27 cellular contexts compared by ENCODE assay signal in the genomic region with DNA sequence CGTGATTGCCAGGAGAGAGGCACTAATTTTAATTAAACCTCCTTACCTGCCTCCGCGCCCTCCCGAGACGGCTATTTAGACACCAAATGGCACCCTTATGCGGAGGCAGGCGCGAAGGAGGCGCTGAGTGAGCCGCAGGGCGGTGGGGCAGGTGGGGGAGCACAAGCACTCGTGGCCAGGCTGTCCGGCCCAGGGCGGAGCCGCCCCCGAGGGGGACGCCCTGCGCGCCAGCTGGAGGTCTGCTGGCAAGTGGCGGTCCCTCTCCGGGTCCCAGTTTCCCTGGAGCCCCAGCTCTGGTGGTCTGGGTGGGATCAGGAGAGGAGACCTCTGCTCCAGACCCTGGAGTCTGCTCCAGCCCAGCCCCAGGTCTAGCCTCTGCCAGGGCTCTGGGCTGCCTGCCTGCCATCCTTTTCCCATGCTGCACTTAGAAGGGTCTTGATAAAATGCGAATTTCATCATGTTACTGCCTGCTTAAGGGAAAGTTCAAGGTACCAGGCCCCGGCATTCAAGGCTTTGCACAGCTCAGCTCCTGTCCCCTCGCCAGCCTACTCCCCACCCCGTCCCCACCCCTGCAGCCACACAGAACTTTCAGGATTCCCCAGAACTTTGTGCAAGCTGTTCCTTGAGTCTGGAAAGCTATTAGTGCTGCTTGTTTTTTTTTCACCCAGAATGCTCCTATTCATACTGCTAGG. TPM values are rescaled to one million over a fixed set of nuclear protein-coding genes. Genes with fewer than 3 reads are reported as not detected.
DNase-seq lines count a peak whose midpoint lies in the region; ATAC-seq, FAIRE-seq and TF ChIP-seq lines count a peak whose summit lies in the region.
"Had no signal": no experiment of that assay in that cellular context is flagged by ENCODE, and none has a peak within 500 bp of the region (broad histone marks: within the 10 kb centered on the region; RNA-seq: fewer than 3 reads in every experiment).

No MANE protein-coding gene starts in this region.

- TF ChIP-seq EP300 in HepG2 (IDR thresholded peaks at IDR 0.05; ENCODE audit: low read depth in 2 of 2, low read length in 2 of 2) (no peak), HepG2 (CRISPR knock-in tag; IDR thresholded peaks at IDR 0.05; ENCODE audit: borderline replicate concordance) (no peak)

- H3K27me3 ChIP-seq in HepG2 (ENCODE audit: control insufficient read depth in 1 of 2, insufficient read depth in 2 of 2, low read length in 2 of 2) (no peaks in the 10 kb centered on the region), right lobe of liver (no peaks in the 10 kb centered on the region), iPS-20b (ENCODE audit: insufficient read depth, low read length) (peaks cover 26% of the 10 kb centered on the region), spleen (replicated peaks in 1 of 7) (peaks cover 0 to 49% (median 8%) of the 10 kb centered on the region in 7 donors)
- H3K27me3 ChIP-seq: BLaER1 had no signal

- H3K9me3 ChIP-seq in HepG2 (ENCODE audit: low read length) (no peaks in the 10 kb centered on the region), right lobe of liver (no peaks in the 10 kb centered on the region), iPS-20b (ENCODE audit: insufficient read depth, low read depth, low read length) (no peaks in the 10 kb centered on the region), spleen (no peaks in the 10 kb centered on the region)
- H3K9me3 ChIP-seq: BLaER1 had no signal

- 98% methylated on average over 16 of the region's 25 CpGs for WGBS in HepG2 (ENCODE audit: low lambda C conversion rate)
- WGBS in right lobe of liver (ENCODE audit: insufficient coverage, low coverage, low lambda C conversion rate, missing lambda C conversion rate), result 45% methylated on average over 5 of the region's 25 CpGs
- 64 to 79% (median 72%) methylated on average over 24 to 25 of the region's 25 CpGs for WGBS in spleen, 5 donors

- TF ChIP-seq CTCF in HepG2 (CRISPR knock-in tag; IDR thresholded peaks at IDR 0.05) (no peak), right lobe of liver (IDR thresholded peaks at IDR 0.05) (no peak), brain (conservative IDR thresholded peaks at IDR 0.05) (no peak), spleen (IDR thresholded peaks at IDR 0.05 in 8 of 11, conservative IDR thresholded peaks at IDR 0.05 in 3 of 11) (no peak), D721Med (IDR thresholded peaks at IDR 0.05; ENCODE audit: insufficient read depth, missing control alignments) (no peak)

- no peak overlapping the region for H3K27ac ChIP-seq in HepG2 (ENCODE audit: extremely low read length, insufficient read depth, low read length)
- no peak overlapping the region for H3K27ac ChIP-seq in right lobe of liver
- H3K27ac ChIP-seq in iPS-20b (ENCODE audit: low read length), result no peak overlapping the region
- H3K27ac ChIP-seq in spleen, result peak overlapping the region; percentile 19 to 72 (median 58)
- H3K27ac ChIP-seq: BLaER1, RWPE1 had no signal

- H3K4me2 ChIP-seq in HepG2 (ENCODE audit: low read depth, low read length), result no peak overlapping the region
- H3K4me2 ChIP-seq: BLaER1 had no signal

- no peak overlapping the region for H2AFZ ChIP-seq in HepG2 (ENCODE audit: low read length)

- no peak for FAIRE-seq in HepG2 (lab: Jason Lieb, UNC)
- no peak for FAIRE-seq in D721Med (lab: Jason Lieb, UNC)
- FAIRE-seq: A204.1, K562 had no signal

- no peak overlapping the region for H3K4me3 ChIP-seq in HepG2 (replicated peaks in 1 of 3; ENCODE audit: insufficient read depth in 1 of 3, low read depth in 2 of 3, low read length in 3 of 3)
- H3K4me3 ChIP-seq in right lobe of liver, result no peak overlapping the region
- H3K4me3 ChIP-seq in iPS-20b (ENCODE audit: low read length), result peak overlapping the region; percentile 35; the same call in 1 of the 2 replicates
- H3K4me3 ChIP-seq in spleen, result peak overlapping the region in 2 of 8 donors; percentile 14 to 41
- H3K4me3 ChIP-seq: BLaER1, K562 had no signal

- no peak for TF ChIP-seq RAD21 in HepG2 (CRISPR knock-in tag; IDR thresholded peaks at IDR 0.05)

- CTCF ChIA-PET in HepG2 (lab: Yijun Ruan, JAX; ENCODE audit: low intra/inter-chr PET ratio, low total read pairs), result no interaction called here

- no TSS peak for BruUV-seq in HepG2 (replicated peaks; lab: Mats Ljungman, UMichigan)

- in situ Hi-C loops in HepG2 (cut with HindIII; ENCODE audit: extremely low pct_ligation_motif_present, low pct_unique_long_range_greater_than_20kb), result no loop called here

- peaks cover 75% of the 10 kb centered on the region for H3K27me3 Mint-ChIP-seq in brain
- H3K27me3 Mint-ChIP-seq: CD4-positive, CD25-positive, alpha-beta regulatory T cell had no signal

- no peaks in the 10 kb centered on the region for H4K20me1 ChIP-seq in HepG2 (ENCODE audit: insufficient read depth, low read length)
- H4K20me1 ChIP-seq: BLaER1 had no signal

- no peak for TF ChIP-seq POLR2A in HepG2 (IDR thresholded peaks at IDR 0.05; ENCODE audit: insufficient read depth in 1 of 2, low read depth in 2 of 2, low read length in 2 of 2)
- TF ChIP-seq POLR2A in right lobe of liver (IDR thresholded peaks at IDR 0.05), result no peak
- no peak for TF ChIP-seq POLR2A in spleen (IDR thresholded peaks at IDR 0.05)

- H3K9me3 Mint-ChIP-seq in brain, result peaks cover 0 to 12% (median 3%) of the 10 kb centered on the region in 5 experiments

- POLR2A ChIA-PET in HepG2 (lab: Yijun Ruan, JAX), result no interaction called here

- H3K4me1 Mint-ChIP-seq in brain, result peaks cover 41% of the 10 kb centered on the region
- H3K4me1 Mint-ChIP-seq: CD4-positive, CD25-positive, alpha-beta regulatory T cell had no signal

- H3K27ac Mint-ChIP-seq in brain, result peak overlapping the region in 3 of 5 experiments; percentile 27 to 96 (median 66)
- H3K27ac Mint-ChIP-seq: CD4-positive, CD25-positive, alpha-beta regulatory T cell had no signal

- intact Hi-C loops in HepG2 (cut with micrococcal nuclease; ENCODE audit: unreplicated experiment), result no loop called here
- intact Hi-C loops in right lobe of liver (cut with DNase I), result no loop called here
- intact Hi-C loops in spleen (cut with DNase I; ENCODE audit: low total_unique reads), result no loop called here

- H3K36me3 ChIP-seq in HepG2 (replicated peaks in 1 of 2; ENCODE audit: control insufficient read depth in 1 of 2, insufficient read depth in 2 of 2, low read length in 2 of 2), result peaks cover 1 to 2% of the 10 kb centered on the region in 2 experiments; a peak in 3 of 5 replicates
- no peaks in the 10 kb centered on the region for H3K36me3 ChIP-seq in right lobe of liver
- no peaks in the 10 kb centered on the region for H3K36me3 ChIP-seq in iPS-20b (ENCODE audit: insufficient read depth, low read depth, low read length)
- H3K36me3 ChIP-seq in spleen, result peaks cover 0 to 27% (median 0%) of the 10 kb centered on the region in 6 donors
- H3K36me3 ChIP-seq: BLaER1 had no signal

- H3K79me2 ChIP-seq in HepG2 (ENCODE audit: insufficient read depth, low read length), result no peaks in the 10 kb centered on the region

- DNase-seq in HepG2 (ENCODE audit: low spot score) (no peak), right lobe of liver (no peak), spleen (no peak), D721Med (ENCODE audit: insufficient read length, low spot score) (no peak), NOMO-1 treated with DMSO at 0.1 percent for 48 hours (lab: John Stamatoyannopoulos, UW; ENCODE audit: unreplicated experiment) (no peak), KG1 (lab: John Stamatoyannopoulos, UW) (no peak)
- DNase-seq: CD4-positive, CD25-positive, alpha-beta regulatory T cell; HCEC 1CT; MV-4-11; NCI-H2029; NCI-H2227 treated with DMSO at 0.1 percent for 48 hours; NCI-H526 treated with DMSO at 0.1 percent for 48 hours; SHP77 treated with DMSO at 0.1 percent for 48 hours; T-helper 1 cell had no signal

- ATAC-seq in HepG2 (no peak), right lobe of liver (no peak)
- ATAC-seq: K562, Panc1 had no signal

- no peak overlapping the region for H3K9ac ChIP-seq in HepG2 (ENCODE audit: insufficient read depth, low read depth, low read length)
- H3K9ac ChIP-seq in iPS-20b (ENCODE audit: low read depth, low read length), result no peak overlapping the region
- H3K9ac ChIP-seq: BLaER1 had no signal

- H3K4me3 Mint-ChIP-seq in brain, result peak overlapping the region in 4 of 5 experiments; percentile 41 to 65 (median 53)
- H3K4me3 Mint-ChIP-seq: CD4-positive, CD25-positive, alpha-beta regulatory T cell had no signal

- H3K36me3 Mint-ChIP-seq in brain, result no peaks in the 10 kb centered on the region
- H3K36me3 Mint-ChIP-seq: CD4-positive, CD25-positive, alpha-beta regulatory T cell had no signal

- H3K4me1 ChIP-seq in HepG2 (ENCODE audit: insufficient read depth, low read length) (no peaks in the 10 kb centered on the region), right lobe of liver (no peaks in the 10 kb centered on the region), iPS-20b (ENCODE audit: insufficient read depth, low read length) (peaks cover 6% of the 10 kb centered on the region; the same call in 1 of the 2 replicates), spleen (peaks cover 4 to 63% (median 31%) of the 10 kb centered on the region in 6 donors)
- H3K4me1 ChIP-seq: BLaER1 had no signal

RNA-seq across cellular contexts. Expression of gene NR5A1, which starts 19.6 kb away (rescaled TPM):
- total RNA-seq in HepG2 (2016; rRNA removed; fragmentation: Illumina TruSeq; extraction: Trizol), result 38.8 and 44.7 TPM in 2 replicates
- total RNA-seq in HepG2 (2016; cell fraction: cytosol; rRNA removed; fragmentation: Illumina TruSeq; extraction: Trizol; ENCODE audit: low read depth), result 7.2 and 7.8 TPM in 2 replicates
- 32.3 and 46.7 TPM in 2 replicates for total RNA-seq in HepG2 (2016; cell fraction: insoluble cytoplasmic fraction; rRNA removed; fragmentation: Illumina TruSeq; extraction: Trizol)
- total RNA-seq in HepG2 (2016; cell fraction: membrane; rRNA removed; fragmentation: Illumina TruSeq; extraction: Trizol), result 22.5 and 25.3 TPM in 2 replicates
- 26.4 and 32.4 TPM in 2 replicates for total RNA-seq in HepG2 (2016; cell fraction: nucleus; rRNA removed; fragmentation: Illumina TruSeq; extraction: Trizol)
- 28.9 and 43.2 TPM in 2 replicates for polyA plus RNA-seq in HepG2 (2011; rRNA removed)
- 25.4 and 37.8 TPM in 2 replicates for polyA plus RNA-seq in HepG2 (2011; cell fraction: cytosol; rRNA removed)
- polyA plus RNA-seq in HepG2 (2011; cell fraction: nucleus; rRNA removed), result 82.6 and 84.5 TPM in 2 replicates
- 22.4 and 32.6 TPM in 2 replicates for polyA plus RNA-seq in HepG2 (2012)
- polyA plus RNA-seq in HepG2 (2016; cell fraction: cytosol; fragmentation: Illumina TruSeq; extraction: Trizol; ENCODE audit: low read depth), result 6.7 and 7.0 TPM in 2 replicates
- polyA plus RNA-seq in HepG2 (2016; cell fraction: insoluble cytoplasmic fraction; fragmentation: Illumina TruSeq; extraction: Trizol; ENCODE audit: low read depth), result 34.3 and 43.6 TPM in 2 replicates
- polyA plus RNA-seq in HepG2 (2016; cell fraction: membrane; fragmentation: Illumina TruSeq; extraction: Trizol; ENCODE audit: low read depth), result 17.4 and 17.9 TPM in 2 replicates
- 59.8 and 63.0 TPM in 2 replicates for polyA plus RNA-seq in HepG2 (2016; cell fraction: nucleus; fragmentation: Illumina TruSeq; extraction: Trizol; ENCODE audit: insufficient read depth, low read depth)
- 75.6 TPM in 1 of 2 replicates, not detected in the other for polyA minus RNA-seq in HepG2 (2011; rRNA and poly(A)+ RNA removed; ENCODE audit: low replicate concordance)
- polyA minus RNA-seq in HepG2 (2011; cell fraction: cytosol; rRNA and poly(A)+ RNA removed), result 33.2 and 39.7 TPM in 2 replicates
- polyA minus RNA-seq in HepG2 (2011; cell fraction: nucleus; rRNA and poly(A)+ RNA removed), result 18.8 and 21.6 TPM in 2 replicates
- total RNA-seq in right lobe of liver, result under 1 TPM in 1 of 6 experiments, not detected in 5; 0.26 TPM
- not detected for polyA plus RNA-seq in brain (ENCODE audit: insufficient read depth, low read depth, low replicate concordance)
- 100 to 1,000 TPM; 127 to 378 (median 231) TPM for total RNA-seq in spleen
- polyA plus RNA-seq in spleen, result 100 to 1,000 TPM in 1 of 3 donors, 10 to 100 TPM in 2; 46.5 to 182 (median 65.0) TPM
- total RNA-seq: CD4-positive, CD25-positive, alpha-beta regulatory T cell; HT1080; LHCN-M2; MCF 10A; NCI-H460; OCI-LY7 had no signal
- polyA plus RNA-seq: AG04450; CD4-positive, CD25-positive, alpha-beta regulatory T cell had no signal

RNA-seq across cellular contexts. Expression of gene ADGRD2, which starts 37.4 kb away (rescaled TPM):
- not detected in 2 replicates for total RNA-seq in HepG2 (2016; rRNA removed; fragmentation: Illumina TruSeq; extraction: Trizol)
- total RNA-seq in HepG2 (2016; cell fraction: cytosol; rRNA removed; fragmentation: Illumina TruSeq; extraction: Trizol; ENCODE audit: low read depth), result not detected in 2 replicates
- not detected in 2 replicates for total RNA-seq in HepG2 (2016; cell fraction: insoluble cytoplasmic fraction; rRNA removed; fragmentation: Illumina TruSeq; extraction: Trizol)
- not detected in 2 replicates for total RNA-seq in HepG2 (2016; cell fraction: membrane; rRNA removed; fragmentation: Illumina TruSeq; extraction: Trizol)
- total RNA-seq in HepG2 (2016; cell fraction: nucleus; rRNA removed; fragmentation: Illumina TruSeq; extraction: Trizol), result not detected in 2 replicates
- not detected in 2 replicates for polyA plus RNA-seq in HepG2 (2011; rRNA removed)
- polyA plus RNA-seq in HepG2 (2011; cell fraction: cytosol; rRNA removed), result not detected in 2 replicates
- not detected in 2 replicates for polyA plus RNA-seq in HepG2 (2011; cell fraction: nucleus; rRNA removed)
- not detected in 2 replicates for polyA plus RNA-seq in HepG2 (2012)
- polyA plus RNA-seq in HepG2 (2016; cell fraction: cytosol; fragmentation: Illumina TruSeq; extraction: Trizol; ENCODE audit: low read depth), result not detected in 2 replicates
- not detected in 2 replicates for polyA plus RNA-seq in HepG2 (2016; cell fraction: insoluble cytoplasmic fraction; fragmentation: Illumina TruSeq; extraction: Trizol; ENCODE audit: low read depth)
- polyA plus RNA-seq in HepG2 (2016; cell fraction: membrane; fragmentation: Illumina TruSeq; extraction: Trizol; ENCODE audit: low read depth), result not detected in 2 replicates
- not detected in 2 replicates for polyA plus RNA-seq in HepG2 (2016; cell fraction: nucleus; fragmentation: Illumina TruSeq; extraction: Trizol; ENCODE audit: insufficient read depth, low read depth)
- polyA minus RNA-seq in HepG2 (2011; rRNA and poly(A)+ RNA removed; ENCODE audit: low replicate concordance), result not detected in 2 replicates
- not detected in 2 replicates for polyA minus RNA-seq in HepG2 (2011; cell fraction: cytosol; rRNA and poly(A)+ RNA removed)
- polyA minus RNA-seq in HepG2 (2011; cell fraction: nucleus; rRNA and poly(A)+ RNA removed), result not detected in 2 replicates
- total RNA-seq in right lobe of liver, result not detected
- 5.0 TPM for polyA plus RNA-seq in brain (ENCODE audit: insufficient read depth, low read depth, low replicate concordance)
- total RNA-seq in spleen, result under 1 TPM in 4 of 7 donors, not detected in 3; 0.18 to 0.50 (median 0.33) TPM
- under 1 TPM in 1 of 3 donors, not detected in 2; 0.15 TPM for polyA plus RNA-seq in spleen
- total RNA-seq: CD4-positive, CD25-positive, alpha-beta regulatory T cell; HT1080; K562; LHCN-M2; MCF 10A; NCI-H460; OCI-LY7 had no signal
- polyA plus RNA-seq: AG04450; CD4-positive, CD25-positive, alpha-beta regulatory T cell; K562 had no signal

Comparison
In these comparisons a context has a peak if more than half of its experiments do, and no peak if none do; other contexts are left out.
1. RNA of gene NR5A1, which starts 19.6 kb away (total RNA-seq): 127 to 378 TPM in spleen and 7.2 to 46.7 TPM in HepG2; 0.26 TPM in right lobe of liver; every median in the first group is over 4 times any median in the second.
2. H3K27ac ChIP-seq: peak in spleen (8 of 8); none in HepG2 (single experiment), right lobe of liver (0 of 3) and iPS-20b (single experiment).